ENCODE assay signal across 7 cellular contexts in the genomic region with DNA sequence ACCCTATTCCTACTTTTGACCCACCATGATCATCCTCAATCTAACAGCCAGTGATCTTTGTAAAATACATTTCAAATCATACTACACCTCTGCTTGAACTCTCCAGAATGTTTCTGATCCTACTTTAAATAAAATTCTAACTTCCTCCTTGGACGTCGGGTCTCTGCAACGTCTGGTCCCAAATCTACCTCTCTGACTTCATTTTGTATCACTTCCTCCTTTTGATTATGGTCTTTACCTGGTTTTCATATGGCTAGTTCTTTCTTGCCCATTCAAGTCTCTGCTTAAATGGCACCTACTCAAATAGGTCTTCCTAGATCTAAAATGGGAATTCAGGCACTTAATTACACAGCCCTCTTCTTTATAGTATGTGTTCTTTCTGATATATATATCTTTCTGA. TPM values are rescaled to one million over a fixed set of nuclear protein-coding genes. Genes with fewer than 3 reads are reported as not detected.
"Had no signal": no experiment of that assay in that cellular context is flagged by ENCODE, and none has a peak within 500 bp of the region (broad histone marks: within the 10 kb centered on the region; RNA-seq: fewer than 3 reads in every experiment).

No MANE protein-coding gene starts in this region.

- ATAC-seq: HepG2, K562 had no signal

- DNase-seq: IMR-90, KBM-7, KG1 had no signal

- FAIRE-seq: HepG2, HTR-8/SVneo, K562 had no signal

RNA-seq across cellular contexts. Expression of a gene that starts 18.2 kb away (rescaled TPM):
- polyA plus RNA-seq: HepG2, IgD-negative memory B cell, K562 had no signal
